10 cellular contexts compared by ENCODE assay signal in the genomic region with DNA sequence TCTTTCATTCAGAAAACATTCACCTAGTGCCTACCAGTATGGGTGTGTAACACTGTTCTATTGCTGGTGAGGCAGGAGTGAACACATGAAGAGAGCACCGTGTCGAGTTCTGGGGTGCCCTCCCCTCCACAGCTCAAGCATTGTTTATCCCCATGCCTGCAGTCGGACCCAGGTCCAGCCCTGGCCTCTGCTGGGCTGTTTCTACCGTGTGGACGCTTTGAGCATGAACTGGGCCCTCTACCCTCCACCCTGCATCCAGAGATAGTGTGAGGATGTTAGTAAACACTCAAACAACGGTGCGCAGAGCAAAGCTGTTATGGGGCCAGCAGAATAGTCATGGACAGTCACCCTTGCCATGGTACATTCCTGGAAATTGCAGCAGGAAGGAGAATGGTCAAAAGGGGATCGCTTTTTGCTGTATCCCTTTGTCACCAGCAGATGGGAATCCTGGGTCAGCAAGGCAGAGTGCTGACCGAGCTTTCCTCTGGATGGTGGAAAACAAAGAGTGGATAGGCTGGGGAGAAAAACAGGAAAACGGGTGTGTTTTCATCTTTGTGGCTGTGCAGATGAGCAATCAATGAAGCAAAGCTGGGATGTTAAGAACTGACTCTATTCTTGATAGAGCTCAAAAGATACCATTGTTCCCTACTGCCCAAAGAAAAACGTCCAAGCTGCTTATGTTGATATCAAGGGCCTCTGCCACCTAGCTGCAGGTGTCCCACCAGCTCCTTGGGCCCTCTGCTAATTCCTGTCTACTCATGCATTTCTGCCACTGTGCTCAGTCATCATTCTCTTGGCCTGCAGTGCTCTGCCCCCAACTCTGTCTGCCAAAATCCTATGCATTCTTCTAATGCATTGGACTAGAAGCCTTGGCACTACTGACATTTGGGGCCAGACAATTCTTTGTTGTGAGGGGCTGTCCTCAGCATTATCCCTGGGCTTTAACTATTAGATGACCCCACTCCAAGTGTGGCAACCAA. TPM values are rescaled to one million over a fixed set of nuclear protein-coding genes. Genes with fewer than 3 reads are reported as not detected.
DNase-seq lines count a peak whose midpoint lies in the region; ATAC-seq and TF ChIP-seq lines count a peak whose summit lies in the region.
"Had no signal": no experiment of that assay in that cellular context is flagged by ENCODE, and none has a peak within 500 bp of the region (broad histone marks: within the 10 kb centered on the region; RNA-seq: fewer than 3 reads in every experiment).

No MANE protein-coding gene starts in this region.

- H3K36me3 Mint-ChIP-seq in CD14-positive monocyte = no peaks in the 10 kb centered on the region

- CTCF ChIA-PET in IMR-90 (lab: Yijun Ruan, JAX) = no interaction called here

- no peak overlapping the region for H2BK5ac ChIP-seq in IMR-90 (ENCODE audit: low read depth, low read length, poor library complexity, severe bottlenecking)

- H3K9ac ChIP-seq in IMR-90 (ENCODE audit: low read depth, low read length) = no peak overlapping the region

- intact Hi-C loops in IMR-90 (cut with micrococcal nuclease) (no loop called here), CD14-positive monocyte (cut with micrococcal nuclease) (loop anchor here in 1 of 2 donors (5.0 kb wide), 1 partner anchor 76 kb away; no protein-coding TSS in a partner anchor)

- no peaks in the 10 kb centered on the region for H3K36me3 ChIP-seq in IMR-90 (ENCODE audit: control insufficient read depth, insufficient read depth, low read length)

- dilution Hi-C loops in IMR-90 (cut with HindIII; ENCODE audit: low sequenced_read_pairs, unreplicated experiment) = no loop called here

- no peak overlapping the region for H3K23ac ChIP-seq in IMR-90 (ENCODE audit: low read depth, low read length)

- no peaks in the 10 kb centered on the region for H3K9me1 ChIP-seq in IMR-90 (ENCODE audit: insufficient read depth, low read length)

- no peaks in the 10 kb centered on the region for H4K20me1 ChIP-seq in IMR-90 (ENCODE audit: insufficient read depth, low read length)

- H3K18ac ChIP-seq in IMR-90 (ENCODE audit: low read depth, low read length) = no peak overlapping the region

- 18% methylated on average over 3 of the region's 11 CpGs; no CpG with 5 or more reads in 1 of the 2 experiments for WGBS in IMR-90 (ENCODE audit: extremely low coverage in 2 of 2, insufficient read length in 1 of 2), 2 experiments

- no peak overlapping the region for H4K91ac ChIP-seq in IMR-90 (ENCODE audit: insufficient read depth, low read depth, low read length)

- in situ Hi-C loops in IMR-90 (cut with MboI; ENCODE audit: low sequenced_read_pairs) = no loop called here

- H3K9me3 Mint-ChIP-seq in CD14-positive monocyte = no peaks in the 10 kb centered on the region

- H2BK15ac ChIP-seq in IMR-90 (ENCODE audit: low read depth, low read length) = no peak overlapping the region

- H4K5ac ChIP-seq in IMR-90 (ENCODE audit: low read depth, low read length) = no peak overlapping the region

- TF ChIP-seq RAD21 in IMR-90 (IDR thresholded peaks at IDR 0.05; ENCODE audit: low read length) = peak; percentile 11; the same call in 1 of the 2 replicates

- H2AK5ac ChIP-seq in IMR-90 (ENCODE audit: low read depth, low read length) = no peak overlapping the region

- no TSS peak for BruUV-seq in IMR-90 (replicated peaks; lab: Mats Ljungman, UMichigan)

- POLR2A ChIA-PET in IMR-90 (lab: Charles Lee; ENCODE audit: unreplicated experiment) = no interaction called here

- no peaks in the 10 kb centered on the region for H3K4me1 Mint-ChIP-seq in CD14-positive monocyte

- no peak for DNase-seq in IMR-90
- no peak for DNase-seq in choroid plexus epithelial cell (ENCODE audit: low read depth)
- DNase-seq in kidney tubule cell (ENCODE audit: low spot score) = peak; percentile 32
- no peak for DNase-seq in SW480 (ENCODE audit: low spot score)
- no peak for DNase-seq in CD14-positive monocyte (ENCODE audit: low spot score)
- no peak for DNase-seq in activated effector memory CD4-positive, alpha-beta T cell treated with anti-CD3 and anti-CD28 coated beads, Interleukin-2, amount 50 U/mL, for 16 hours
- DNase-seq: activated CD4-positive, CD25-positive, alpha-beta regulatory T cell; stimulated activated CD4-positive, alpha-beta T cell treated with anti-CD3 and anti-CD28 coated beads, Interleukin-2, amount 100 ng/mL, for 24 hours had no signal

- no peak overlapping the region for H3K27ac Mint-ChIP-seq in CD14-positive monocyte

- H2BK120ac ChIP-seq in IMR-90 (ENCODE audit: low read depth, low read length) = no peak overlapping the region

- H3K4me3 Mint-ChIP-seq in CD14-positive monocyte = no peak overlapping the region

- H3K4me1 ChIP-seq in IMR-90 (ENCODE audit: control insufficient read depth, insufficient read depth, low read length) = no peaks in the 10 kb centered on the region

- no peak overlapping the region for H2BK20ac ChIP-seq in IMR-90 (ENCODE audit: low read depth, low read length)

- no peak overlapping the region for H3K27ac ChIP-seq in IMR-90 (ENCODE audit: insufficient read depth, low read length)
- H3K27ac ChIP-seq in temporal lobe (ENCODE audit: low read depth, low read length) = peak overlapping the region; percentile 59

- peaks cover 21% of the 10 kb centered on the region for H3K27me3 ChIP-seq in IMR-90 (ENCODE audit: control insufficient read depth, insufficient read depth, low read length)

- H3K4me2 ChIP-seq in IMR-90 (ENCODE audit: low read depth, low read length) = no peak overlapping the region

- H3K4ac ChIP-seq in IMR-90 (ENCODE audit: low read depth, low read length) = no peak overlapping the region

- no peak overlapping the region for H3K4me3 ChIP-seq in IMR-90 (ENCODE audit: insufficient read depth, low read depth, low read length)
- no peak overlapping the region for H3K4me3 ChIP-seq in choroid plexus epithelial cell (ENCODE audit: low read depth, low read length)

- no peaks in the 10 kb centered on the region for H3K9me3 ChIP-seq in IMR-90 (ENCODE audit: control insufficient read depth, insufficient read depth, low read length)

- TF ChIP-seq CTCF in IMR-90 (conservative IDR thresholded peaks at IDR 0.05; ENCODE audit: low read depth, low read length) (0 out of 2 replicates have a peak, but pooled peaks have one; percentile 16), choroid plexus epithelial cell (conservative IDR thresholded peaks at IDR 0.05; ENCODE audit: low read depth, low read length) (peak; percentile 37), CD14-positive monocyte (IDR thresholded peaks at IDR 0.05) (no peak)

- H2AK9ac ChIP-seq in IMR-90 (replicated peaks; ENCODE audit: low read depth, low read length, poor library complexity) = no peak overlapping the region

- H2AFZ ChIP-seq in IMR-90 (replicated peaks; ENCODE audit: low read length, poor library complexity) = no peak overlapping the region

- no peaks in the 10 kb centered on the region for H3K79me1 ChIP-seq in IMR-90 (ENCODE audit: low read depth in 1 of 2, low read length in 2 of 2)

- peaks cover 16 to 25% (median 19%) of the 10 kb centered on the region in 3 donors for H3K27me3 Mint-ChIP-seq in CD14-positive monocyte (ENCODE audit: low read depth in 3 of 3)

- H3K56ac ChIP-seq in IMR-90 (ENCODE audit: extremely low read depth, insufficient read depth, low read length) = no peak overlapping the region

- H4K8ac ChIP-seq in IMR-90 (ENCODE audit: low read depth in 2 of 2, low read length in 2 of 2) = no peak overlapping the region

- H3K14ac ChIP-seq in IMR-90 (replicated peaks; ENCODE audit: low read depth, low read length) = no peak overlapping the region

- no peak for TF ChIP-seq POLR2A in IMR-90 (IDR thresholded peaks at IDR 0.05; ENCODE audit: low read depth, low read length)

- ATAC-seq in IMR-90 (ENCODE audit: low read depth) = no peak
- ATAC-seq in GM21723 (IDR thresholded peaks at IDR 0.05; ENCODE audit: unreplicated experiment) = no peak

TF ChIP-seq in IMR-90, 13 proteins besides CTCF, POLR2A, EP300 and RAD21:
- TF ChIP-seq FOS (IDR thresholded peaks at IDR 0.05; ENCODE audit: low read depth, low read length) (no peak), BHLHE40 (IDR thresholded peaks at IDR 0.05; ENCODE audit: low read depth, low read length) (no peak), CHD1 (IDR thresholded peaks at IDR 0.05; ENCODE audit: low read depth, low read length) (no peak), MXI1 (IDR thresholded peaks at IDR 0.05; ENCODE audit: borderline replicate concordance, low read depth, low read length) (no peak), SMC3 (IDR thresholded peaks at IDR 0.05; ENCODE audit: low read depth, low read length) (0 out of 2 replicates have a peak, but pooled peaks have one; percentile 12)
TF ChIP-seq in IMR-90: peak in this region for 1.

RNA-seq across cellular contexts. Expression of a gene that starts 38.7 kb away (rescaled TPM):
- total RNA-seq in IMR-90 (2012; rRNA removed) = under 0.01 TPM in 2 replicates
- 0.03 TPM in 1 of 2 replicates, not detected in the other for polyA plus RNA-seq in IMR-90 (2012; rRNA removed)
- polyA plus RNA-seq in IMR-90 (2012; cell fraction: cytosol; rRNA removed) = 0.03 and 0.13 TPM in 2 replicates
- 0.06 TPM in 1 of 2 replicates, not detected in the other for polyA plus RNA-seq in IMR-90 (2012; cell fraction: nucleus; rRNA removed; ENCODE audit: low replicate concordance)
- total RNA-seq in temporal lobe = 125 TPM
- not detected for polyA plus RNA-seq in CD14-positive monocyte

Comparison
In these comparisons a context has a peak if more than half of its experiments do, and no peak if none do; other contexts are left out.
1. RNA of a gene that starts 38.7 kb away (total RNA-seq): 125 TPM in temporal lobe (single experiment); under 0.01 TPM in IMR-90; every median in the first group is over 100 times any median in the second.